1 cellular context compared by ENCODE assay signal in the genomic region with DNA sequence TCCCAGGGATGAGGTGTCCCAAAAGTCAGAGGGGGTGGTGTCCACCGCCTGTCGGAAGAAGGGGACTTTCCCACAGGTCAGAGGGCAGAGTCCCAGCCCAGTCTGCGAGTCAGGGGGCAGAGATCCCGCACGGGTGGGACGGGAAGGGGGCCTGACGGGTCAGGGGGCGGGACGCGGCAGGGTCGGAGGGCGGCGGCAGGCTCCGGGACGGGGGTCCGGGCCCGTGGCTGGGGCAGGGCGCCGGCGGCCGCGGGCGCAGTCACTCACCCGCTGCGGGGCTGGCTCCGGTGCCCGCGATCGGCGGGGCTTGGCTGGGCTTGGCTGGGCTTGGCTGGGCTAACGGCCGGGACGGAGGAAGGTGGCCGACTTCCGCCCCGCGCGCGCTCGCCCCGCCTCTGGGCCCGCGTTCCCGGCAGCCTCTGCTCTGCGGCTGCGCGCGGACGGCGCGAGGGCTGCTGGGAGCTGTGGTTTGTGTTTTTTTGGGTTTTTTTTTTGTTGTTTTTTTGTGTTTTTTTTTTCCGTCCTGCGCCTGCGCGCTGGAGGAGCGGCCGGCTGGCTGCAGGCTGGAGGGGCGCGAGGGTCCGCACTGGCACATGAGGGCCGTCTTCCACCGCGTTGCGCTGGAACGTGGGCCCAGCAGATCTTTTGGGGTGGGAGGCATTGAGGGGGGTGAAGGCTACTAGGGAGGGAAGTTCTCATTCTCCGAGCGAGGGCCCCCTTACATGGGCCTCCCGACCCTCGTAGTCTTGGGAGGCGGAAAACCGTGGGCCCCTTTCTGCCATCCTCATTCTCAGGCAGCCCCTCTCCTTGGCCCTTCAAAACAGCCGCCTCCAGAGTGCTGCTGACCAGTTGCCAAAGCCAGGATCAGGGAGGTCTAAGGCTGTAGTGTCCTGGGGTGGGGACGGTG.
TF ChIP-seq lines count a peak whose summit lies in the region.

TSS of gene CANT1 (minus strand) at position 368 of the 907 bp plus-strand sequence. CDS start 12,142 bp downstream, outside the sequence.

TF ChIP-seq in HepG2, 621 proteins besides CTCF, POLR2A, EP300 and RAD21 (continued from another document and continues in another):
- TF ChIP-seq TRAFD1 (CRISPR knock-in tag; IDR thresholded peaks at IDR 0.05; ENCODE audit: borderline replicate concordance) (no peak), ZBTB34 (CRISPR knock-in tag; IDR thresholded peaks at IDR 0.05) (no peak), TAF15 (IDR thresholded peaks at IDR 0.05; ENCODE audit: low read depth, low read length, poor library complexity, severe bottlenecking) (no peak), XRCC5 (optimal IDR thresholded peaks at IDR 0.05; ENCODE audit: low read length) (peak; percentile 64), PCBP2 (optimal IDR thresholded peaks at IDR 0.05; ENCODE audit: low read depth, low read length, poor library complexity, severe bottlenecking) (no peak), ZNF577 (CRISPR knock-in tag; IDR thresholded peaks at IDR 0.05; ENCODE audit: borderline replicate concordance, low read depth) (no peak), MTA3 (CRISPR knock-in tag; IDR thresholded peaks at IDR 0.05) (no peak), ZFX (CRISPR knock-in tag; IDR thresholded peaks at IDR 0.05; ENCODE audit: low read depth) (peak; percentile 93), ZNF672 (CRISPR knock-in tag; IDR thresholded peaks at IDR 0.05) (no peak), ZMYM3 (CRISPR knock-in tag; IDR thresholded peaks at IDR 0.05) (no peak), TIGD3 (CRISPR knock-in tag; IDR thresholded peaks at IDR 0.05; ENCODE audit: borderline replicate concordance) (no peak), ZNF431 (CRISPR knock-in tag; IDR thresholded peaks at IDR 0.05; ENCODE audit: borderline replicate concordance, low read depth) (no peak; the same call in 1 of the 2 replicates), SIN3B (IDR thresholded peaks at IDR 0.05; ENCODE audit: low read length) (no peak), KLF11 (CRISPR knock-in tag; IDR thresholded peaks at IDR 0.05) (0 out of 2 replicates have a peak, but pooled peaks have one; percentile 35), SNRNP70 (IDR thresholded peaks at IDR 0.05; ENCODE audit: low read depth, low read length) (no peak), KDM1A (CRISPR knock-in tag; IDR thresholded peaks at IDR 0.05) (no peak), ERF (CRISPR knock-in tag; IDR thresholded peaks at IDR 0.05) (peak; percentile 71; the same call in 1 of the 2 replicates), ZNF230 (CRISPR knock-in tag; IDR thresholded peaks at IDR 0.05) (no peak; the same call in 1 of the 2 replicates), TEAD3 (CRISPR knock-in tag; optimal IDR thresholded peaks at IDR 0.05; ENCODE audit: borderline replicate concordance) (peak; percentile 63), ZNF446 (CRISPR knock-in tag; IDR thresholded peaks at IDR 0.05) (peak; percentile 65; the same call in 1 of the 2 replicates), CREM (IDR thresholded peaks at IDR 0.05) (no peak; the same call in 1 of the 2 replicates), CREM (CRISPR knock-in tag; IDR thresholded peaks at IDR 0.05) (no peak), ZNF274 (CRISPR knock-in tag; IDR thresholded peaks at IDR 0.05) (peak; percentile 50; the same call in 1 of the 2 replicates), ZNF256 (CRISPR knock-in tag; conservative IDR thresholded peaks at IDR 0.05) (0 out of 2 replicates have a peak, but pooled peaks have one; percentile 60), POLR2G (IDR thresholded peaks at IDR 0.05; ENCODE audit: low read depth, low read length) (peak; percentile 89), EEA1 (CRISPR knock-in tag; IDR thresholded peaks at IDR 0.05; ENCODE audit: borderline replicate concordance) (no peak), GFI1 (CRISPR knock-in tag; IDR thresholded peaks at IDR 0.05; ENCODE audit: borderline replicate concordance) (no peak)
- TF ChIP-seq, protein P1, sequence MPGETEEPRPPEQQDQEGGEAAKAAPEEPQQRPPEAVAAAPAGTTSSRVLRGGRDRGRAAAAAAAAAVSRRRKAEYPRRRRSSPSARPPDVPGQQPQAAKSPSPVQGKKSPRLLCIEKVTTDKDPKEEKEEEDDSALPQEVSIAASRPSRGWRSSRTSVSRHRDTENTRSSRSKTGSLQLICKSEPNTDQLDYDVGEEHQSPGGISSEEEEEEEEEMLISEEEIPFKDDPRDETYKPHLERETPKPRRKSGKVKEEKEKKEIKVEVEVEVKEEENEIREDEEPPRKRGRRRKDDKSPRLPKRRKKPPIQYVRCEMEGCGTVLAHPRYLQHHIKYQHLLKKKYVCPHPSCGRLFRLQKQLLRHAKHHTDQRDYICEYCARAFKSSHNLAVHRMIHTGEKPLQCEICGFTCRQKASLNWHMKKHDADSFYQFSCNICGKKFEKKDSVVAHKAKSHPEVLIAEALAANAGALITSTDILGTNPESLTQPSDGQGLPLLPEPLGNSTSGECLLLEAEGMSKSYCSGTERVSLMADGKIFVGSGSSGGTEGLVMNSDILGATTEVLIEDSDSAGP (CRISPR knock-in tag; IDR thresholded peaks at IDR 0.05; ENCODE audit: borderline replicate concordance): peak; percentile 80
- TF ChIP-seq, protein P2, sequence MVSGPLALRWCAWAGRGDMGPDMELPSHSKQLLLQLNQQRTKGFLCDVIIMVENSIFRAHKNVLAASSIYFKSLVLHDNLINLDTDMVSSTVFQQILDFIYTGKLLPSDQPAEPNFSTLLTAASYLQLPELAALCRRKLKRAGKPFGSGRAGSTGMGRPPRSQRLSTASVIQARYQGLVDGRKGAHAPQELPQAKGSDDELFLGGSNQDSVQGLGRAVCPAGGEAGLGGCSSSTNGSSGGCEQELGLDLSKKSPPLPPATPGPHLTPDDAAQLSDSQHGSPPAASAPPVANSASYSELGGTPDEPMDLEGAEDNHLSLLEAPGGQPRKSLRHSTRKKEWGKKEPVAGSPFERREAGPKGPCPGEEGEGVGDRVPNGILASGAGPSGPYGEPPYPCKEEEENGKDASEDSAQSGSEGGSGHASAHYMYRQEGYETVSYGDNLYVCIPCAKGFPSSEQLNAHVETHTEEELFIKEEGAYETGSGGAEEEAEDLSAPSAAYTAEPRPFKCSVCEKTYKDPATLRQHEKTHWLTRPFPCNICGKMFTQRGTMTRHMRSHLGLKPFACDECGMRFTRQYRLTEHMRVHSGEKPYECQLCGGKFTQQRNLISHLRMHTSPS (CRISPR knock-in tag; IDR thresholded peaks at IDR 0.05; ENCODE audit: low read depth): no peak
- TF ChIP-seq, protein P3, sequence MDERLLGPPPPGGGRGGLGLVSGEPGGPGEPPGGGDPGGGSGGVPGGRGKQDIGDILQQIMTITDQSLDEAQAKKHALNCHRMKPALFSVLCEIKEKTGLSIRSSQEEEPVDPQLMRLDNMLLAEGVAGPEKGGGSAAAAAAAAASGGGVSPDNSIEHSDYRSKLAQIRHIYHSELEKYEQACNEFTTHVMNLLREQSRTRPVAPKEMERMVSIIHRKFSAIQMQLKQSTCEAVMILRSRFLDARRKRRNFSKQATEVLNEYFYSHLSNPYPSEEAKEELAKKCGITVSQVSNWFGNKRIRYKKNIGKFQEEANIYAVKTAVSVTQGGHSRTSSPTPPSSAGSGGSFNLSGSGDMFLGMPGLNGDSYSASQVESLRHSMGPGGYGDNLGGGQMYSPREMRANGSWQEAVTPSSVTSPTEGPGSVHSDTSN (CRISPR knock-in tag; IDR thresholded peaks at IDR 0.05): no peak
- TF ChIP-seq, protein P4, sequence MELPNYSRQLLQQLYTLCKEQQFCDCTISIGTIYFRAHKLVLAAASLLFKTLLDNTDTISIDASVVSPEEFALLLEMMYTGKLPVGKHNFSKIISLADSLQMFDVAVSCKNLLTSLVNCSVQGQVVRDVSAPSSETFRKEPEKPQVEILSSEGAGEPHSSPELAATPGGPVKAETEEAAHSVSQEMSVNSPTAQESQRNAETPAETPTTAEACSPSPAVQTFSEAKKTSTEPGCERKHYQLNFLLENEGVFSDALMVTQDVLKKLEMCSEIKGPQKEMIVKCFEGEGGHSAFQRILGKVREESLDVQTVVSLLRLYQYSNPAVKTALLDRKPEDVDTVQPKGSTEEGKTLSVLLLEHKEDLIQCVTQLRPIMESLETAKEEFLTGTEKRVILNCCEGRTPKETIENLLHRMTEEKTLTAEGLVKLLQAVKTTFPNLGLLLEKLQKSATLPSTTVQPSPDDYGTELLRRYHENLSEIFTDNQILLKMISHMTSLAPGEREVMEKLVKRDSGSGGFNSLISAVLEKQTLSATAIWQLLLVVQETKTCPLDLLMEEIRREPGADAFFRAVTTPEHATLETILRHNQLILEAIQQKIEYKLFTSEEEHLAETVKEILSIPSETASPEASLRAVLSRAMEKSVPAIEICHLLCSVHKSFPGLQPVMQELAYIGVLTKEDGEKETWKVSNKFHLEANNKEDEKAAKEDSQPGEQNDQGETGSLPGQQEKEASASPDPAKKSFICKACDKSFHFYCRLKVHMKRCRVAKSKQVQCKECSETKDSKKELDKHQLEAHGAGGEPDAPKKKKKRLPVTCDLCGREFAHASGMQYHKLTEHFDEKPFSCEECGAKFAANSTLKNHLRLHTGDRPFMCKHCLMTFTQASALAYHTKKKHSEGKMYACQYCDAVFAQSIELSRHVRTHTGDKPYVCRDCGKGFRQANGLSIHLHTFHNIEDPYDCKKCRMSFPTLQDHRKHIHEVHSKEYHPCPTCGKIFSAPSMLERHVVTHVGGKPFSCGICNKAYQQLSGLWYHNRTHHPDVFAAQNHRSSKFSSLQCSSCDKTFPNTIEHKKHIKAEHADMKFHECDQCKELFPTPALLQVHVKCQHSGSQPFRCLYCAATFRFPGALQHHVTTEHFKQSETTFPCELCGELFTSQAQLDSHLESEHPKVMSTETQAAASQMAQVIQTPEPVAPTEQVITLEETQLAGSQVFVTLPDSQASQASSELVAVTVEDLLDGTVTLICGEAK (IDR thresholded peaks at IDR 0.05): no peak
- TF ChIP-seq, protein P4 (CRISPR knock-in tag; IDR thresholded peaks at IDR 0.05): peak; percentile 53; the same call in 1 of the 2 replicates
